In the genomic region with DNA sequence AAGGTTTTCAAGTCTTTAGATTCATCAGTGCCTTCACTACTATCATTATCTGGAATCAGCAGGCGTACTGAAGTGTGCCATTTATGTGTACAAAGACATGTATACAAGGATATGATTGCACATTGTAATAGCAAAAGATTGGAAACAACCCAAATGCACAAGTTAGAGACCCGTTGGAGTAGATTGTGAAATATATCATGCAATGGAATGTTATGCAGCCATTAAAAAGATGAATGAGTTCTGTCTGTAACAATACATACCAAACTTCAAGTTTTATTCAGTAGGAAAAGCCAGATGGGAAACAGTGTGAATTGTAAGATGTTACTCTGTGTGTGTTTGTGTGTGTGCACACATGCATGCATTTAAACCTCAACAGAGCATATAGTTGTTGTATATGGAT, we compare ENCODE assay signal across 2 cellular contexts.
A peak's percentile ranks its signal among the peaks of the same experiment; 100 is the strongest.
TF ChIP-seq lines count a peak whose summit lies in the region.

No MANE protein-coding gene starts in this region.

TF ChIP-seq in IMR-90, 13 proteins besides CTCF, POLR2A, EP300 and RAD21:
- TF ChIP-seq, protein P1, sequence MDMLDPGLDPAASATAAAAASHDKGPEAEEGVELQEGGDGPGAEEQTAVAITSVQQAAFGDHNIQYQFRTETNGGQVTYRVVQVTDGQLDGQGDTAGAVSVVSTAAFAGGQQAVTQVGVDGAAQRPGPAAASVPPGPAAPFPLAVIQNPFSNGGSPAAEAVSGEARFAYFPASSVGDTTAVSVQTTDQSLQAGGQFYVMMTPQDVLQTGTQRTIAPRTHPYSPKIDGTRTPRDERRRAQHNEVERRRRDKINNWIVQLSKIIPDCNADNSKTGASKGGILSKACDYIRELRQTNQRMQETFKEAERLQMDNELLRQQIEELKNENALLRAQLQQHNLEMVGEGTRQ (IDR thresholded peaks at IDR 0.05; ENCODE audit: low read depth, low read length) = no peak
- TF ChIP-seq CEBPB (IDR thresholded peaks at IDR 0.05; ENCODE audit: low read depth, low read length) = peak; percentile 30; the same call in 1 of the 2 replicates
- no peak for TF ChIP-seq SMC3 (IDR thresholded peaks at IDR 0.05; ENCODE audit: low read depth, low read length)
- TF ChIP-seq MAFK (IDR thresholded peaks at IDR 0.05; ENCODE audit: low read depth, low read length) = no peak

TF ChIP-seq in K562, 482 proteins besides CTCF, POLR2A, EP300 and RAD21 (continued from another document):
- TF ChIP-seq, protein P2, sequence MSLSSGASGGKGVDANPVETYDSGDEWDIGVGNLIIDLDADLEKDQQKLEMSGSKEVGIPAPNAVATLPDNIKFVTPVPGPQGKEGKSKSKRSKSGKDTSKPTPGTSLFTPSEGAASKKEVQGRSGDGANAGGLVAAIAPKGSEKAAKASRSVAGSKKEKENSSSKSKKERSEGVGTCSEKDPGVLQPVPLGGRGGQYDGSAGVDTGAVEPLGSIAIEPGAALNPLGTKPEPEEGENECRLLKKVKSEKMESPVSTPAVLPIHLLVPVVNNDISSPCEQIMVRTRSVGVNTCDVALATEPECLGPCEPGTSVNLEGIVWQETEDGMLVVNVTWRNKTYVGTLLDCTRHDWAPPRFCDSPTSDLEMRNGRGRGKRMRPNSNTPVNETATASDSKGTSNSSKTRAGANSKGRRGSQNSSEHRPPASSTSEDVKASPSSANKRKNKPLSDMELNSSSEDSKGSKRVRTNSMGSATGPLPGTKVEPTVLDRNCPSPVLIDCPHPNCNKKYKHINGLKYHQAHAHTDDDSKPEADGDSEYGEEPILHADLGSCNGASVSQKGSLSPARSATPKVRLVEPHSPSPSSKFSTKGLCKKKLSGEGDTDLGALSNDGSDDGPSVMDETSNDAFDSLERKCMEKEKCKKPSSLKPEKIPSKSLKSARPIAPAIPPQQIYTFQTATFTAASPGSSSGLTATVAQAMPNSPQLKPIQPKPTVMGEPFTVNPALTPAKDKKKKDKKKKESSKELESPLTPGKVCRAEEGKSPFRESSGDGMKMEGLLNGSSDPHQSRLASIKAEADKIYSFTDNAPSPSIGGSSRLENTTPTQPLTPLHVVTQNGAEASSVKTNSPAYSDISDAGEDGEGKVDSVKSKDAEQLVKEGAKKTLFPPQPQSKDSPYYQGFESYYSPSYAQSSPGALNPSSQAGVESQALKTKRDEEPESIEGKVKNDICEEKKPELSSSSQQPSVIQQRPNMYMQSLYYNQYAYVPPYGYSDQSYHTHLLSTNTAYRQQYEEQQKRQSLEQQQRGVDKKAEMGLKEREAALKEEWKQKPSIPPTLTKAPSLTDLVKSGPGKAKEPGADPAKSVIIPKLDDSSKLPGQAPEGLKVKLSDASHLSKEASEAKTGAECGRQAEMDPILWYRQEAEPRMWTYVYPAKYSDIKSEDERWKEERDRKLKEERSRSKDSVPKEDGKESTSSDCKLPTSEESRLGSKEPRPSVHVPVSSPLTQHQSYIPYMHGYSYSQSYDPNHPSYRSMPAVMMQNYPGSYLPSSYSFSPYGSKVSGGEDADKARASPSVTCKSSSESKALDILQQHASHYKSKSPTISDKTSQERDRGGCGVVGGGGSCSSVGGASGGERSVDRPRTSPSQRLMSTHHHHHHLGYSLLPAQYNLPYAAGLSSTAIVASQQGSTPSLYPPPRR (CRISPR knock-in tag; IDR thresholded peaks at IDR 0.05; ENCODE audit: borderline replicate concordance) = no peak
- TF ChIP-seq MCM2 (IDR thresholded peaks at IDR 0.05; ENCODE audit: low read depth) (no peak), ZNF174 (CRISPR knock-in tag; IDR thresholded peaks at IDR 0.05) (no peak), ARHGAP35 (IDR thresholded peaks at IDR 0.05; ENCODE audit: partially characterized antibody) (no peak), CEBPG (CRISPR knock-in tag; IDR thresholded peaks at IDR 0.05) (no peak), CEBPG (tag; conservative IDR thresholded peaks at IDR 0.05 in 1 of 2, IDR thresholded peaks at IDR 0.05 in 1 of 2) (no peak), ZNF146 (CRISPR knock-in tag; IDR thresholded peaks at IDR 0.05; ENCODE audit: unreplicated experiment) (peak; percentile 16), ATF7 (IDR thresholded peaks at IDR 0.05) (no peak), ZNF224 (CRISPR knock-in tag; IDR thresholded peaks at IDR 0.05) (no peak), CEBPB (tag; IDR thresholded peaks at IDR 0.05) (peak; percentile 27; the same call in 1 of the 2 replicates), GTF2F1 (IDR thresholded peaks at IDR 0.05; ENCODE audit: low read depth, low read length) (no peak)
- TF ChIP-seq, protein P3, sequence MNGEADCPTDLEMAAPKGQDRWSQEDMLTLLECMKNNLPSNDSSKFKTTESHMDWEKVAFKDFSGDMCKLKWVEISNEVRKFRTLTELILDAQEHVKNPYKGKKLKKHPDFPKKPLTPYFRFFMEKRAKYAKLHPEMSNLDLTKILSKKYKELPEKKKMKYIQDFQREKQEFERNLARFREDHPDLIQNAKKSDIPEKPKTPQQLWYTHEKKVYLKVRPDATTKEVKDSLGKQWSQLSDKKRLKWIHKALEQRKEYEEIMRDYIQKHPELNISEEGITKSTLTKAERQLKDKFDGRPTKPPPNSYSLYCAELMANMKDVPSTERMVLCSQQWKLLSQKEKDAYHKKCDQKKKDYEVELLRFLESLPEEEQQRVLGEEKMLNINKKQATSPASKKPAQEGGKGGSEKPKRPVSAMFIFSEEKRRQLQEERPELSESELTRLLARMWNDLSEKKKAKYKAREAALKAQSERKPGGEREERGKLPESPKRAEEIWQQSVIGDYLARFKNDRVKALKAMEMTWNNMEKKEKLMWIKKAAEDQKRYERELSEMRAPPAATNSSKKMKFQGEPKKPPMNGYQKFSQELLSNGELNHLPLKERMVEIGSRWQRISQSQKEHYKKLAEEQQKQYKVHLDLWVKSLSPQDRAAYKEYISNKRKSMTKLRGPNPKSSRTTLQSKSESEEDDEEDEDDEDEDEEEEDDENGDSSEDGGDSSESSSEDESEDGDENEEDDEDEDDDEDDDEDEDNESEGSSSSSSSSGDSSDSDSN (IDR thresholded peaks at IDR 0.05; ENCODE audit: borderline replicate concordance in 1 of 2, low read depth in 2 of 2, low read length in 2 of 2) = no peak
- TF ChIP-seq, protein P4, sequence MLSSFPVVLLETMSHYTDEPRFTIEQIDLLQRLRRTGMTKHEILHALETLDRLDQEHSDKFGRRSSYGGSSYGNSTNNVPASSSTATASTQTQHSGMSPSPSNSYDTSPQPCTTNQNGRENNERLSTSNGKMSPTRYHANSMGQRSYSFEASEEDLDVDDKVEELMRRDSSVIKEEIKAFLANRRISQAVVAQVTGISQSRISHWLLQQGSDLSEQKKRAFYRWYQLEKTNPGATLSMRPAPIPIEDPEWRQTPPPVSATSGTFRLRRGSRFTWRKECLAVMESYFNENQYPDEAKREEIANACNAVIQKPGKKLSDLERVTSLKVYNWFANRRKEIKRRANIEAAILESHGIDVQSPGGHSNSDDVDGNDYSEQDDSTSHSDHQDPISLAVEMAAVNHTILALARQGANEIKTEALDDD (IDR thresholded peaks at IDR 0.05) = no peak
